Comparison of ENCODE assay signal across 8 cellular contexts in the genomic region with DNA sequence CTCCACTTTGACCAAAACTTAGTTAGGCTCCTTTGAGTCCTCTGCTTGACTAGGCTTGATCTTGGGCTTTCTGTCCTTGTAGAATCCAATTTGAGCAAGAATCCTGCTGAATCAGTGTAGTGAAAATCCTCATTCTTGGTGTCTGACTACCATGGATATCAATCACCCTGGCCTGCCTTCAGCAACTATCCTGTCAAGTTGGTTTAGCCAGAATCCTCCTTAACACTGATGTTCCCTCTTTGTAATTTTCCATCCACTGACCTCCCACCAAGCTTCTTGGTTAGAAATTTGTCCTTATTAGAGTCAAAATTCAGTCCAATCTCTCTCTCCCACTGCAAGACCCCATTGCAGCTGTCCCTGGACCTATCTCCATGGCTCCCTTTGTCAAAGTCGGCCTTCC. TPM values are rescaled to one million over a fixed set of nuclear protein-coding genes. Genes with fewer than 3 reads are reported as not detected.
DNase-seq lines count a peak whose midpoint lies in the region; ATAC-seq, FAIRE-seq and TF ChIP-seq lines count a peak whose summit lies in the region.

No MANE protein-coding gene starts in this region.

- POLR2A ChIA-PET in MCF 10A (lab: Yijun Ruan, JAX): interaction anchor here (0.6 to 4.8 kb wide), 20 partner anchors 11 to 412 kb away, joined by 3 to 61 read pairs (median 4); a partner anchor contains a TSS

- H3K9me3 Mint-ChIP-seq in MCF 10A (ENCODE audit: unreplicated experiment): no peaks in the 10 kb centered on the region
- no peaks in the 10 kb centered on the region for H3K9me3 Mint-ChIP-seq in osteocyte (ENCODE audit: unreplicated experiment)

- no TSS peak for BruUV-seq in MCF 10A (replicated peaks; lab: Mats Ljungman, UMichigan)

- H3K4me1 Mint-ChIP-seq in MCF 10A (ENCODE audit: insufficient read depth, unreplicated experiment) (peaks cover 7% of the 10 kb centered on the region), osteocyte (ENCODE audit: unreplicated experiment) (peaks cover 13% of the 10 kb centered on the region)

- no peaks in the 10 kb centered on the region for H3K27me3 Mint-ChIP-seq in MCF 10A (ENCODE audit: insufficient read depth, unreplicated experiment)
- H3K27me3 Mint-ChIP-seq in osteocyte (ENCODE audit: unreplicated experiment): peaks cover 11% of the 10 kb centered on the region

- intact Hi-C loops in MCF 10A (cut with micrococcal nuclease): loop anchor here (1.0 to 10.0 kb wide), 4 partner anchors 303 to 1163 kb away; no protein-coding TSS in a partner anchor

- H3K4me3 Mint-ChIP-seq in MCF 10A (ENCODE audit: unreplicated experiment) (peak overlapping the region; percentile 93), osteocyte (ENCODE audit: unreplicated experiment) (no peak overlapping the region)

- DNase-seq in HT-29 (ENCODE audit: low spot score) (peak; percentile 9), MCF 10A (ENCODE audit: unreplicated experiment) (no peak), osteocyte (ENCODE audit: extremely low spot score, unreplicated experiment) (no peak), NCI-H1694 treated with DMSO at 0.1 percent for 48 hours (lab: John Stamatoyannopoulos, UW) (no peak), GM12892 (ENCODE audit: insufficient read length) (no peak)
- no peak for DNase-seq in stimulated activated CD4-positive, alpha-beta T cell treated with anti-CD3 and anti-CD28 coated beads, Interleukin-12 subunit alpha, Interleukin-12 subunit beta, amount 100 ng/mL, for 4 hours

- peak overlapping the region; percentile 87 for H3K27ac Mint-ChIP-seq in MCF 10A (ENCODE audit: low read depth, unreplicated experiment)
- H3K27ac Mint-ChIP-seq in osteocyte (ENCODE audit: unreplicated experiment): peak overlapping the region; percentile 91

- CTCF ChIA-PET in MCF 10A (lab: Yijun Ruan, JAX): interaction anchor here (0.5 to 6.1 kb wide), 29 partner anchors 9 to 655 kb away, joined by 3 to 67 read pairs (median 4); no protein-coding TSS in a partner anchor

- TF ChIP-seq POLR2A in GM12892 (IDR thresholded peaks at IDR 0.05; ENCODE audit: low read depth, low read length): no peak

- H3K36me3 Mint-ChIP-seq in MCF 10A (ENCODE audit: insufficient read depth, unreplicated experiment) (peaks cover 7% of the 10 kb centered on the region), osteocyte (ENCODE audit: unreplicated experiment) (peaks cover 4% of the 10 kb centered on the region)

- TF ChIP-seq CTCF in MCF 10A (IDR thresholded peaks at IDR 0.05; ENCODE audit: unreplicated experiment) (no peak), osteocyte (IDR thresholded peaks at IDR 0.05) (no peak)

- no peak for FAIRE-seq in GM12892 (lab: Jason Lieb, UNC)

- peak; percentile 3 for ATAC-seq in GM18907 (IDR thresholded peaks at IDR 0.05; ENCODE audit: unreplicated experiment)
- ATAC-seq in GM18517 (IDR thresholded peaks at IDR 0.05; ENCODE audit: unreplicated experiment): no peak

RNA-seq across cellular contexts. Expression of a gene that starts 0.5 kb away (rescaled TPM):
- 6.1 and 10.3 TPM in 2 replicates for total RNA-seq in HT-29 (2014; rRNA removed; shearing (Covaris generic))
- 12.7 and 14.5 TPM in 2 replicates for total RNA-seq in MCF 10A (2022)
- 12.9 and 13.0 TPM in 2 replicates for total RNA-seq in osteocyte
- polyA plus RNA-seq in GM12892 (2012; ENCODE audit: missing spikeins): 12.2 TPM

RNA-seq across cellular contexts. Expression of a gene that starts 39.2 kb away (rescaled TPM):
- total RNA-seq in HT-29 (2014; rRNA removed; shearing (Covaris generic)): not detected in 2 replicates
- total RNA-seq in MCF 10A (2022) (not detected in 2 replicates), osteocyte (0.05 TPM in 1 of 2 replicates, not detected in the other)
- polyA plus RNA-seq in GM12892 (2012; ENCODE audit: missing spikeins): not detected
